ENCODE assay signal across 12 cellular contexts in the genomic region with DNA sequence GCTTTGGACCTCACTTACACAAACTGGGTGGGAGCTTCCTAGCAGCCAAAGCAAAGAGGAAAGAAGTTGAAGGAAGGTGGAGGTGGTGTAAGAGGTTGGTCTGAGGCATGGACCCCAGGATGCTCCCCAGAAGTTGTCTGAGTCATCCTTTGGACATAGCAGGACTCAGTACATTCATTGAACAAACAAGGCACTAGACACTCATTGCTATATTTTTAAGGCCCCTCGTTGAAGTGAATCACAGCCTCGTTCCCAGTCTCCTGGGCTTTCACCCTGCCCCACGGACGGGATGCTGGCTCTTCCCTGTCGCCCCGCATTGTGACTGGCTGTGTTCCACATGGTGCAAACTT.
DNase-seq lines count a peak whose midpoint lies in the region; ATAC-seq, FAIRE-seq and TF ChIP-seq lines count a peak whose summit lies in the region.
"Had no signal": no experiment of that assay in that cellular context is flagged by ENCODE, and none has a peak within 500 bp of the region (broad histone marks: within the 10 kb centered on the region; RNA-seq: fewer than 3 reads in every experiment).

No MANE protein-coding gene starts in this region.

- no peak for TF ChIP-seq RAD21 in A549 (conservative IDR thresholded peaks at IDR 0.05 in 1 of 2, IDR thresholded peaks at IDR 0.05 in 1 of 2)

- H3K36me3 ChIP-seq in MG63 (no peaks in the 10 kb centered on the region), osteoblast (ENCODE audit: insufficient read depth, low read length) (no peaks in the 10 kb centered on the region)
- H3K36me3 ChIP-seq: neutrophil, upper lobe of left lung had no signal

- no peak for TF ChIP-seq EP300 in A549 (IDR thresholded peaks at IDR 0.05)

- peak in 1 of 2 experiments; percentile 23 for DNase-seq in A549 (ENCODE audit: low read depth in 1 of 2, low spot score in 1 of 2)
- DNase-seq in MG63 = peak; percentile 28
- peak; percentile 55 for DNase-seq in epithelial cell of esophagus (ENCODE audit: low read depth)
- peak; percentile 96 for DNase-seq in osteoblast (ENCODE audit: insufficient read length, low spot score, missing footprints)
- no peak for DNase-seq in posterior cingulate gyrus
- DNase-seq in DMS 273 (lab: John Stamatoyannopoulos, UW; ENCODE audit: unreplicated experiment) = no peak
- no peak for DNase-seq in SHP77 (lab: John Stamatoyannopoulos, UW)
- DNase-seq: activated T-cell treated with anti-CD3 and anti-CD28 coated beads for 4 hours had no signal

- POLR2A ChIA-PET in A549 (lab: Yijun Ruan, JAX) = no interaction called here

- H3K4me1 ChIP-seq in A549 = peaks cover 8% of the 10 kb centered on the region; the same call in 1 of the 3 replicates
- peaks cover 18% of the 10 kb centered on the region for H3K4me1 ChIP-seq in osteoblast (ENCODE audit: insufficient read depth, low read length)

- no peaks in the 10 kb centered on the region for H4K20me1 ChIP-seq in osteoblast (ENCODE audit: insufficient read depth, low read length)

- peak overlapping the region; percentile 69 for H3K4me2 ChIP-seq in A549
- peak overlapping the region; percentile 75 for H3K4me2 ChIP-seq in osteoblast (ENCODE audit: insufficient read depth, low read length)

- intact Hi-C loops in posterior cingulate gyrus (cut with DNase I) = no loop called here

- H3K4me3 ChIP-seq in A549 = no peak overlapping the region
- H3K4me3 ChIP-seq in MG63 = no peak overlapping the region
- H3K4me3 ChIP-seq in epithelial cell of esophagus (ENCODE audit: low read length) = no peak overlapping the region
- H3K4me3 ChIP-seq in osteoblast (ENCODE audit: insufficient read depth, low read length) = peak overlapping the region; percentile 64
- H3K4me3 ChIP-seq: upper lobe of left lung had no signal

- WGBS in A549 (ENCODE audit: missing lambda C conversion rate) = 11% methylated on average over 6 of the region's 6 CpGs

- no peaks in the 10 kb centered on the region for H3K27me3 ChIP-seq in MG63
- H3K27me3 ChIP-seq in osteoblast (ENCODE audit: insufficient read depth, low read length) = peaks cover 4% of the 10 kb centered on the region

- no peak for TF ChIP-seq CTCF in A549 (IDR thresholded peaks at IDR 0.05)
- TF ChIP-seq CTCF in epithelial cell of esophagus (IDR thresholded peaks at IDR 0.05; ENCODE audit: insufficient read depth, low read depth, low read length, missing control alignments) = no peak
- TF ChIP-seq CTCF in osteoblast (IDR thresholded peaks at IDR 0.05; ENCODE audit: extremely low read depth, low read depth, low read length) = no peak

- CTCF ChIA-PET in A549 (lab: Yijun Ruan, JAX) = interaction anchor here (0.6 to 10.5 kb wide), 46 partner anchors 10 to 329 kb away, joined by 3 to 233 read pairs (median 4); a partner anchor contains a TSS

- no peaks in the 10 kb centered on the region for H3K79me2 ChIP-seq in osteoblast (ENCODE audit: insufficient read depth, low read length)

- no peak for FAIRE-seq in A549 (lab: Jason Lieb, UNC)

- TF ChIP-seq POLR2A in A549 (IDR thresholded peaks at IDR 0.05; ENCODE audit: low read length) = no peak

- ATAC-seq in A549 (peak; percentile 4 to 5; a peak in 3 of 6 replicates), HG03432 (IDR thresholded peaks at IDR 0.05; ENCODE audit: unreplicated experiment) (no peak)
- ATAC-seq: activated CD4-positive, CD25-positive, alpha-beta regulatory T cell treated with anti-CD3 and anti-CD28 coated beads, Interleukin-2, amount 50 U/mL, for 24 hours had no signal

- peak overlapping the region; percentile 54 to 83; a peak in 4 of 6 replicates for H3K27ac ChIP-seq in A549
- H3K27ac ChIP-seq in osteoblast (ENCODE audit: low read depth, low read length) = peak overlapping the region; percentile 85
- H3K27ac ChIP-seq: neutrophil had no signal

- peak overlapping the region; percentile 65 for H2AFZ ChIP-seq in osteoblast (ENCODE audit: low read length)

- peaks cover 3% of the 10 kb centered on the region; the same call in 1 of the 3 replicates for H3K9me3 ChIP-seq in A549
- no peaks in the 10 kb centered on the region for H3K9me3 ChIP-seq in MG63
- H3K9me3 ChIP-seq in osteoblast (ENCODE audit: low read depth, low read length) = no peaks in the 10 kb centered on the region
- H3K9me3 ChIP-seq: neutrophil, upper lobe of left lung had no signal

TF ChIP-seq in A549, 52 proteins besides CTCF, POLR2A, EP300 and RAD21:
- TF ChIP-seq FOSL2 (IDR thresholded peaks at IDR 0.05) (no peak), FOSL2 (CRISPR knock-in tag; IDR thresholded peaks at IDR 0.05) (peak; percentile 23; the same call in 1 of the 2 replicates), FOXS1 (CRISPR knock-in tag; IDR thresholded peaks at IDR 0.05) (no peak)

Comparison
In these comparisons a context has a peak if more than half of its experiments do, and no peak if none do; other contexts are left out.
1. DNase-seq: peak in MG63 (single experiment), epithelial cell of esophagus (single experiment) and osteoblast (single experiment); none in posterior cingulate gyrus (0 of 10), DMS 273 (single experiment) and SHP77 (0 of 2).